In genomic region chr16:67170168-67170947, GRCh38 we compare ENCODE assay signal across 8 cellular contexts. TPM values are rescaled to one million over a fixed set of nuclear protein-coding genes. Genes with fewer than 3 reads are reported as not detected.
DNase-seq lines count a peak whose midpoint lies in the region; ATAC-seq and TF ChIP-seq lines count a peak whose summit lies in the region.

NOL3 (plus strand) TSS chr16:67170538.

- peak within 1 kb of the TSS; percentile 80 for H3K14ac ChIP-seq in trophoblast cell (ENCODE audit: low read length)

- H2BK12ac ChIP-seq in trophoblast cell (ENCODE audit: low read length): no peak within 1 kb of the TSS

- peak within 1 kb of the TSS; percentile 66 for H2BK5ac ChIP-seq in trophoblast cell (ENCODE audit: low read depth, low read length, poor library complexity)

- no CpG with 5 or more reads among the region's 50 CpGs for WGBS in trophoblast cell (ENCODE audit: extremely low coverage, insufficient coverage, insufficient read length)

- no peak within 1 kb of the TSS for H2AK5ac ChIP-seq in trophoblast cell (ENCODE audit: low read length)

- no peaks in the 10 kb centered on the region; the same call in 1 of the 2 replicates for H3K9me3 ChIP-seq in AG04450 (ENCODE audit: control insufficient read depth, insufficient read depth, low read length)
- H3K9me3 ChIP-seq in trophoblast cell (ENCODE audit: insufficient read depth, low read depth, low read length): peaks cover 4% of the 10 kb centered on the region

- H4K12ac ChIP-seq in trophoblast cell (ENCODE audit: low read depth, low read length): peak within 1 kb of the TSS; percentile 70

- DNase-seq in AG04450 (ENCODE audit: low read depth, low spot score): peak; percentile 36
- peak; percentile 56 for DNase-seq in NCI-H526 treated with DMSO at 0.1 percent for 48 hours (lab: John Stamatoyannopoulos, UW)
- DNase-seq in amniotic stem cell (lab: John Stamatoyannopoulos, UW): peak; percentile 62
- peak; percentile 90 for DNase-seq in left cardiac atrium
- peak; percentile 63 to 72 for DNase-seq in trophoblast cell

- H3K79me2 ChIP-seq in trophoblast cell (ENCODE audit: control insufficient read depth, insufficient read depth, low read length, poor library complexity): peaks cover 1% of the 10 kb centered on the region

- intact Hi-C loops in left cardiac atrium (cut with DNase I): no loop called here

- H3K27ac ChIP-seq in AG04450 (ENCODE audit: low read depth, low read length) (peak within 1 kb of the TSS; percentile 80), trophoblast cell (ENCODE audit: low read depth, low read length) (peak within 1 kb of the TSS; percentile 21)

- H3K23ac ChIP-seq in trophoblast cell (ENCODE audit: low read length): no peak within 1 kb of the TSS

- H3K27me3 ChIP-seq in AG04450 (ENCODE audit: control insufficient read depth, insufficient read depth, low read length) (peaks cover 25% of the 10 kb centered on the region), trophoblast cell (ENCODE audit: insufficient read depth, low read length) (peaks cover 59% of the 10 kb centered on the region)

- peak within 1 kb of the TSS; percentile 70 for H4K91ac ChIP-seq in trophoblast cell (ENCODE audit: low read depth, low read length)

- H3K9ac ChIP-seq in trophoblast cell (ENCODE audit: low read length): peak within 1 kb of the TSS; percentile 26

- peak within 1 kb of the TSS; percentile 36 for H2BK120ac ChIP-seq in trophoblast cell (ENCODE audit: insufficient read depth, low read length, poor library complexity)

- POLR2A ChIA-PET in AG04450 (lab: Yijun Ruan, JAX): interaction anchor here (0.6 to 1.9 kb wide), 8 partner anchors 10 to 364 kb away, joined by 3 to 10 read pairs (median 4); partner anchors contain the start of genes FBXL8 and TRADD

- TF ChIP-seq CTCF in AG04450 (IDR thresholded peaks at IDR 0.05; ENCODE audit: low read depth, low read length) (no peak), GM12875 (IDR thresholded peaks at IDR 0.05; ENCODE audit: borderline replicate concordance, insufficient read depth, low read depth, low read length) (no peak)

- peak within 1 kb of the TSS; percentile 57 for H2AFZ ChIP-seq in trophoblast cell (ENCODE audit: insufficient read depth, low read length, poor library complexity)

- ATAC-seq in HG02973 (IDR thresholded peaks at IDR 0.05; ENCODE audit: unreplicated experiment) (peak; percentile 29), left cardiac atrium (peak; percentile 71 to 73), HG03469 (IDR thresholded peaks at IDR 0.05; ENCODE audit: unreplicated experiment) (no peak)

- CTCF ChIA-PET in AG04450 (lab: Charles Lee): interaction anchor here (0.6 to 1.6 kb wide), 6 partner anchors 8 to 280 kb away, joined by 3 to 5 read pairs (median 4); partner anchors contain the start of gene B3GNT9

- peaks cover 19 to 30% of the 10 kb centered on the region in 2 experiments for H3K4me1 ChIP-seq in trophoblast cell (ENCODE audit: control insufficient read depth in 1 of 2, insufficient read depth in 2 of 2, low read length in 2 of 2)

- H3K4me3 ChIP-seq in AG04450 (ENCODE audit: low read depth, low read length) (peak within 1 kb of the TSS; percentile 58), GM12875 (ENCODE audit: low read depth, low read length) (peak within 1 kb of the TSS; percentile 38), trophoblast cell (ENCODE audit: low read depth, low read length) (peak within 1 kb of the TSS; percentile 66)

- peak within 1 kb of the TSS; percentile 83 for H3K18ac ChIP-seq in trophoblast cell (ENCODE audit: low read length)

- no peaks in the 10 kb centered on the region for H3K36me3 ChIP-seq in trophoblast cell (ENCODE audit: control insufficient read depth in 1 of 2, insufficient read depth in 2 of 2, low read length in 2 of 2)

- peak within 1 kb of the TSS; percentile 86 for H3K4me2 ChIP-seq in trophoblast cell (ENCODE audit: low read length)

- peak within 1 kb of the TSS; percentile 82 for H4K8ac ChIP-seq in trophoblast cell (ENCODE audit: low read depth, low read length)

- H3K79me1 ChIP-seq in trophoblast cell (ENCODE audit: low read length): peaks cover 5% of the 10 kb centered on the region

- no peak within 1 kb of the TSS for H3K4ac ChIP-seq in trophoblast cell (ENCODE audit: low read depth, low read length)

RNA-seq across cellular contexts. Expression of gene NOL3, which starts in this region (rescaled TPM):
- polyA plus RNA-seq in AG04450 (2011; rRNA removed): 8.2 and 10.7 TPM in 2 replicates
- polyA minus RNA-seq in AG04450 (2011; rRNA and poly(A)+ RNA removed): 3.9 and 4.7 TPM in 2 replicates
- total RNA-seq in left cardiac atrium: 10 to 100 TPM; 58.6 to 80.5 TPM
- polyA plus RNA-seq in trophoblast cell (2013): 4.9 and 5.2 TPM in 2 replicates

Comparison
In these comparisons a context has a peak if more than half of its experiments do, and no peak if none do; other contexts are left out.
1. DNase-seq: peak in every context shown above with its lines; median percentile 90 in left cardiac atrium; 68 in trophoblast cell; 62 in amniotic stem cell; 56 in NCI-H526 treated with DMSO at 0.1 percent for 48 hours; 36 in AG04450.